ENCODE assay signal across 10 cellular contexts in the genomic region with DNA sequence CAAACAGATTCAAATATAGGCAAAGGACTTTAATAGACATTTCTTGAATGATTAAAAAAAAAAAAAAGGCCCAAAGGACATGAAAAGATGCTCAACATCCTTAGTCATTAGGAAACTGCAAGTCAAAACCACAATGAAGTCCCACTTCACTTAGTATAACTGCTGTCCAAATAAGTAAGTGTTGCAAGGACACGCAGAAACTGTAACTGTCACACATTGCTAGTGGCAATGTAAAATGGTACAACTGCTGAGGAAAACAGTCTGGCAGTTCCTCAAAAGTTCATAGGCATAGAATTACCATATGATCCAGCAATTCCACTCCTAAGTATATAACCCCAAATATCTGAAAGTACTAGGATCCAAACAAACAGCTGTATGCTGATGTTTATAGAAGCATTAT.
A peak's percentile ranks its signal among the peaks of the same experiment; 100 is the strongest.
DNase-seq lines count a peak whose midpoint lies in the region; ATAC-seq and TF ChIP-seq lines count a peak whose summit lies in the region.
"Had no signal": no experiment of that assay in that cellular context is flagged by ENCODE, and none has a peak within 500 bp of the region (broad histone marks: within the 10 kb centered on the region; RNA-seq: fewer than 3 reads in every experiment).

No MANE protein-coding gene starts in this region.

- ATAC-seq in GM18517 (IDR thresholded peaks at IDR 0.05; ENCODE audit: unreplicated experiment), result peak; percentile 96
- peak; percentile 90 for ATAC-seq in GM21423 (IDR thresholded peaks at IDR 0.05; ENCODE audit: unreplicated experiment)
- peak; percentile 95 for ATAC-seq in HG03108 (IDR thresholded peaks at IDR 0.05; ENCODE audit: unreplicated experiment)

- CTCF ChIA-PET in activated CD4-positive, alpha-beta memory T cell treated with anti-CD3 and anti-CD28 coated beads, Interleukin-2, amount 10 ng/mL, durations not matched to agents 7 days and 5 days (lab: Charles Lee), result no interaction called here

- H3K36me3 Mint-ChIP-seq in activated CD4-positive, alpha-beta memory T cell treated with anti-CD3 and anti-CD28 coated beads, Interleukin-2, amount 10 ng/mL, durations not matched to agents 7 days and 5 days (ENCODE audit: low read depth), result peaks cover 30% of the 10 kb centered on the region

- in situ Hi-C loops in brain microvascular endothelial cell (cut with HindIII; ENCODE audit: low pct_ligation_motif_present, low sequenced_read_pairs), result no loop called here

- no peak overlapping the region for H3K4me3 Mint-ChIP-seq in activated CD4-positive, alpha-beta memory T cell treated with anti-CD3 and anti-CD28 coated beads, Interleukin-2, amount 10 ng/mL, durations not matched to agents 7 days and 5 days
- H3K4me3 Mint-ChIP-seq: CD4-positive, alpha-beta memory T cell had no signal

- POLR2A ChIA-PET in activated CD4-positive, alpha-beta memory T cell treated with anti-CD3 and anti-CD28 coated beads, Interleukin-2, amount 10 ng/mL, durations not matched to agents 7 days and 5 days (lab: Charles Lee), result no interaction called here

- H3K4me3 ChIP-seq in brain microvascular endothelial cell (ENCODE audit: low read depth, low read length), result no peak overlapping the region

- no peaks in the 10 kb centered on the region for H3K27me3 ChIP-seq in brain microvascular endothelial cell (replicated peaks)

- H3K27me3 Mint-ChIP-seq in activated CD4-positive, alpha-beta memory T cell treated with anti-CD3 and anti-CD28 coated beads, Interleukin-2, amount 10 ng/mL, durations not matched to agents 7 days and 5 days, result no peaks in the 10 kb centered on the region
- H3K27me3 Mint-ChIP-seq: CD4-positive, alpha-beta memory T cell had no signal

- H3K27ac Mint-ChIP-seq in activated CD4-positive, alpha-beta memory T cell treated with anti-CD3 and anti-CD28 coated beads, Interleukin-2, amount 10 ng/mL, durations not matched to agents 7 days and 5 days, result no peak overlapping the region
- H3K27ac Mint-ChIP-seq: CD4-positive, alpha-beta memory T cell had no signal

- no peak for TF ChIP-seq CTCF in brain microvascular endothelial cell (IDR thresholded peaks at IDR 0.05; ENCODE audit: low read depth, low read length, missing control alignments)

- H3K9me3 Mint-ChIP-seq in activated CD4-positive, alpha-beta memory T cell treated with anti-CD3 and anti-CD28 coated beads, Interleukin-2, amount 10 ng/mL, durations not matched to agents 7 days and 5 days, result peaks cover 6% of the 10 kb centered on the region

- no peaks in the 10 kb centered on the region for H3K36me3 ChIP-seq in brain microvascular endothelial cell (replicated peaks)

- no peak overlapping the region for H3K27ac ChIP-seq in brain microvascular endothelial cell

- DNase-seq in SIG-M5 treated with dmso at 0.1 percent for 504 hours (lab: John Stamatoyannopoulos, UW; ENCODE audit: unreplicated experiment), result peak; percentile 77
- no peak for DNase-seq in stimulated activated CD4-positive, alpha-beta T cell treated with anti-CD3 and anti-CD28 coated beads, Interleukin-2, amount 100 ng/mL, for 24 hours
- no peak for DNase-seq in brain microvascular endothelial cell
- no peak for DNase-seq in activated CD4-positive, alpha-beta memory T cell treated with anti-CD3 and anti-CD28 coated beads, Interleukin-2, amount 10 ng/mL, durations not matched to agents 7 days and 5 days
- DNase-seq in NCI-H2171 (lab: John Stamatoyannopoulos, UW), result no peak
- DNase-seq: activated naive CD4-positive, alpha-beta T cell treated with anti-CD3 and anti-CD28 coated beads, Interleukin-2, amount 50 U/mL, for 16 hours; CD4-positive, alpha-beta memory T cell had no signal

- peaks cover 9% of the 10 kb centered on the region for H3K4me1 Mint-ChIP-seq in activated CD4-positive, alpha-beta memory T cell treated with anti-CD3 and anti-CD28 coated beads, Interleukin-2, amount 10 ng/mL, durations not matched to agents 7 days and 5 days
- H3K4me1 Mint-ChIP-seq: CD4-positive, alpha-beta memory T cell had no signal
